2 cellular contexts compared by ENCODE assay signal in genomic region chr9:4622016-4622415, GRCh38.
TF ChIP-seq lines count a peak whose summit lies in the region.

No MANE protein-coding gene starts in this region.

TF ChIP-seq in GM23338, 12 proteins besides CTCF, POLR2A, EP300 and RAD21:
- TF ChIP-seq ZNF462 (CRISPR knock-in tag; IDR thresholded peaks at IDR 0.05) (no peak), ETS1 (IDR thresholded peaks at IDR 0.05) (no peak), ZNF331 (CRISPR knock-in tag; IDR thresholded peaks at IDR 0.05; ENCODE audit: low read depth) (no peak), EZH2phosphoT487 (IDR thresholded peaks at IDR 0.05; ENCODE audit: unreplicated experiment) (no peak), ZNF114 (CRISPR knock-in tag; IDR thresholded peaks at IDR 0.05) (no peak), EZH2 (IDR thresholded peaks at IDR 0.05; ENCODE audit: low read depth, unreplicated experiment) (no peak), REST (IDR thresholded peaks at IDR 0.05; ENCODE audit: unreplicated experiment) (no peak), STAT1 (IDR thresholded peaks at IDR 0.05; ENCODE audit: unreplicated experiment) (no peak), JUNB (IDR thresholded peaks at IDR 0.05; ENCODE audit: unreplicated experiment) (no peak), CREB1 (CRISPR knock-in tag; IDR thresholded peaks at IDR 0.05; ENCODE audit: low read depth) (no peak), POLR2AphosphoS5 (IDR thresholded peaks at IDR 0.05; ENCODE audit: low read depth) (no peak), NANOG (IDR thresholded peaks at IDR 0.05; ENCODE audit: borderline replicate concordance) (no peak)

TF ChIP-seq in WTC11, 78 proteins besides CTCF, POLR2A, EP300 and RAD21:
- TF ChIP-seq NFYB (CRISPR knock-in tag; conservative IDR thresholded peaks at IDR 0.05; ENCODE audit: low read depth) = no peak
- no peak for TF ChIP-seq ARID4B (CRISPR knock-in tag; IDR thresholded peaks at IDR 0.05; ENCODE audit: borderline replicate concordance)
- no peak for TF ChIP-seq EMX1 (CRISPR knock-in tag; IDR thresholded peaks at IDR 0.05)
- no peak for TF ChIP-seq STAT6 (CRISPR knock-in tag; conservative IDR thresholded peaks at IDR 0.05; ENCODE audit: low read depth)
- no peak for TF ChIP-seq ZNF121 (CRISPR knock-in tag; IDR thresholded peaks at IDR 0.05)
- no peak for TF ChIP-seq MXD4 (CRISPR knock-in tag; IDR thresholded peaks at IDR 0.05; ENCODE audit: borderline replicate concordance)
- no peak for TF ChIP-seq FOXP4 (CRISPR knock-in tag; IDR thresholded peaks at IDR 0.05)
